In genomic region chr3:33372218-33373081, GRCh38 we compare ENCODE assay signal across 8 cellular contexts.
A peak's percentile ranks its signal among the peaks of the same experiment; 100 is the strongest.
DNase-seq lines count a peak whose midpoint lies in the region; ATAC-seq and TF ChIP-seq lines count a peak whose summit lies in the region.

No MANE protein-coding gene starts in this region.

- peaks cover 7% of the 10 kb centered on the region for H3K4me1 Mint-ChIP-seq in activated T-cell treated with anti-CD3 and anti-CD28 coated beads, Interleukin-2, amount 50 U/mL, for 4 hours (ENCODE audit: low read depth)
- H3K4me1 Mint-ChIP-seq in osteocyte (ENCODE audit: unreplicated experiment) = peaks cover 6% of the 10 kb centered on the region

- ATAC-seq in HG02973 (IDR thresholded peaks at IDR 0.05; ENCODE audit: unreplicated experiment) (peak; percentile 59), aorta (ENCODE audit: low FRiP score) (peak; percentile 79)
- ATAC-seq in activated T-cell treated with anti-CD3 and anti-CD28 coated beads, Interleukin-2, amount 50 U/mL, for 4 hours = peak; percentile 90 to 96

- 43 to 47% methylated on average over 14 of the region's 14 CpGs for WGBS in aorta, 2 donors

- H3K27me3 Mint-ChIP-seq in activated T-cell treated with anti-CD3 and anti-CD28 coated beads, Interleukin-2, amount 50 U/mL, for 4 hours (ENCODE audit: low read depth) = peaks cover 9% of the 10 kb centered on the region
- no peaks in the 10 kb centered on the region for H3K27me3 Mint-ChIP-seq in osteocyte (ENCODE audit: unreplicated experiment)

- intact Hi-C loops in aorta (cut with DNase I) = loop anchor here (2.0 to 10.0 kb wide), 5 partner anchors 155 to 425 kb away; partner anchors contain the start of gene SUSD5 (in 2 of the 2)

- no peak overlapping the region for H3K27ac ChIP-seq in aorta (ENCODE audit: low read depth in 1 of 2, low read length in 2 of 2)

- H3K4me3 Mint-ChIP-seq in activated T-cell treated with anti-CD3 and anti-CD28 coated beads, Interleukin-2, amount 50 U/mL, for 4 hours = no peak overlapping the region
- no peak overlapping the region for H3K4me3 Mint-ChIP-seq in osteocyte (ENCODE audit: unreplicated experiment)

- no peaks in the 10 kb centered on the region for H3K36me3 Mint-ChIP-seq in activated T-cell treated with anti-CD3 and anti-CD28 coated beads, Interleukin-2, amount 50 U/mL, for 4 hours (ENCODE audit: insufficient read depth)
- H3K36me3 Mint-ChIP-seq in osteocyte (ENCODE audit: unreplicated experiment) = peaks cover 22% of the 10 kb centered on the region

- DNase-seq in NCI-H146 (lab: John Stamatoyannopoulos, UW) (peak; percentile 13), NCI-H146 treated with DMSO at 0.1 percent for 48 hours (lab: John Stamatoyannopoulos, UW; ENCODE audit: unreplicated experiment) (no peak), OCI-M1 (lab: John Stamatoyannopoulos, UW) (peak; percentile 60), foreskin melanocyte (peak; percentile 52), osteocyte (ENCODE audit: extremely low spot score, unreplicated experiment) (no peak), aorta (no peak)
- DNase-seq in activated T-cell treated with anti-CD3 and anti-CD28 coated beads, Interleukin-2, amount 50 U/mL, for 4 hours = peak; percentile 24

- peaks cover 0 to 4% of the 10 kb centered on the region in 2 donors for H3K36me3 ChIP-seq in aorta (ENCODE audit: control insufficient read depth in 1 of 2, insufficient read depth in 2 of 2, low read length in 1 of 2)

- H3K4me1 ChIP-seq in aorta (ENCODE audit: control insufficient read depth in 1 of 2, insufficient read depth in 2 of 2, low read length in 2 of 2) = no peaks in the 10 kb centered on the region

- TF ChIP-seq CTCF in osteocyte (IDR thresholded peaks at IDR 0.05) = peak; percentile 96

- H3K9me3 Mint-ChIP-seq in activated T-cell treated with anti-CD3 and anti-CD28 coated beads, Interleukin-2, amount 50 U/mL, for 4 hours = no peaks in the 10 kb centered on the region
- H3K9me3 Mint-ChIP-seq in osteocyte (ENCODE audit: unreplicated experiment) = peaks cover 7% of the 10 kb centered on the region

- no peaks in the 10 kb centered on the region for H3K27me3 ChIP-seq in aorta (ENCODE audit: control insufficient read depth in 1 of 2, insufficient read depth in 2 of 2, low read length in 1 of 2)

- no peak overlapping the region for H3K4me3 ChIP-seq in aorta (ENCODE audit: low read length in 2 of 2)

- no peaks in the 10 kb centered on the region for H3K9me3 ChIP-seq in aorta (ENCODE audit: control insufficient read depth, low read length)

- peak overlapping the region; percentile 61 for H3K27ac Mint-ChIP-seq in osteocyte (ENCODE audit: unreplicated experiment)

Comparison
In these comparisons a context has a peak if more than half of its experiments do, and no peak if none do; other contexts are left out.
1. DNase-seq: peak in NCI-H146 (single experiment), OCI-M1 (single experiment), activated T-cell treated with anti-CD3 and anti-CD28 coated beads, Interleukin-2, amount 50 U/mL, for 4 hours (single experiment) and foreskin melanocyte (single experiment); none in NCI-H146 treated with DMSO at 0.1 percent for 48 hours (single experiment), osteocyte (single experiment) and aorta (0 of 2).
2. Peak in every context shown above with its lines, with median percentiles within 50 percentile points of each other: ATAC-seq.